ENCODE assay signal across 1 cellular context in the genomic region with DNA sequence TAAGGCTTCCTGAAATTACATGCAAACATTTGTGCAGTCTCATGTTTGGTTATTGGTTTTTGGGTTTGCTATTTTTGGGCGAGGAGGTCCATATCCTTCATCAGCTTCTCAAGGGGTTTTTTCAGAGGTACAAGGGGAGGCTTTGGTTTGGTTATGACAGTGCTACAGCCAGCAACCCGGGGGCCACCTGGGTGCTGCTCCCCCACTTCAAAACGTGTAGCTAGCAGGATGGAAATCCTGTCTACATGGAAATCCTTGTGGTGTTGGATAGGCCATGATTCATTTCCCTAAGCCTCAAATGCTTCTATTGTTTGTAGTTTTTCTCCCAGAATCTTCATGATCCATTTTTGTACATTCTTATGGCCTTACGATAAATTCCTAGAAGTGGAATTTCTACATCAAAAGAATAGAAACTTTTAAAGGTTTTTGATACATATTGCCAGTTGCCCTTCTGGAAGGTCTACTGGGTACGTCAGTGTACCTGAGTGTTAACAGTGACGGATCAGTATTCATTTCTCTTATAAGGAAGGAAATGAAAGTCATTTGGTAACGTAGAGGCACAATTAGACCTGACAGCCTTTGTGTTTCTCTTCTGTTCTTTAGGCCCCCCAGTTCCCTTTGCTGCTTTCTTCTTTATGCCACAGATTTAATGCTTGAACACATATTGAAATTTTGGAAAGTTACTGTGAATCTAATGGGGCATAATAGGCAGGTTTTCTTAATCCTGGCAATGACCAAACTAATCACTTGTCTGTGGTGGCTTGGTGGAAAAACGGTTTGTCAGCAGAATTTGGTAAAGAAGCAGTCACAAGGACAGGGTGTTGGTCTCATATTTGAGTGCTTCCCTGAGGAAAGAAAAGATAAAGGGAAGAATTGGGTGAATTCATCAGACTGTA.
TF ChIP-seq lines count a peak whose summit lies in the region.

No MANE protein-coding gene starts in this region.

TF ChIP-seq in GM23338, 12 proteins besides CTCF, POLR2A, EP300 and RAD21 (continued from another document):
- TF ChIP-seq, protein P1, sequence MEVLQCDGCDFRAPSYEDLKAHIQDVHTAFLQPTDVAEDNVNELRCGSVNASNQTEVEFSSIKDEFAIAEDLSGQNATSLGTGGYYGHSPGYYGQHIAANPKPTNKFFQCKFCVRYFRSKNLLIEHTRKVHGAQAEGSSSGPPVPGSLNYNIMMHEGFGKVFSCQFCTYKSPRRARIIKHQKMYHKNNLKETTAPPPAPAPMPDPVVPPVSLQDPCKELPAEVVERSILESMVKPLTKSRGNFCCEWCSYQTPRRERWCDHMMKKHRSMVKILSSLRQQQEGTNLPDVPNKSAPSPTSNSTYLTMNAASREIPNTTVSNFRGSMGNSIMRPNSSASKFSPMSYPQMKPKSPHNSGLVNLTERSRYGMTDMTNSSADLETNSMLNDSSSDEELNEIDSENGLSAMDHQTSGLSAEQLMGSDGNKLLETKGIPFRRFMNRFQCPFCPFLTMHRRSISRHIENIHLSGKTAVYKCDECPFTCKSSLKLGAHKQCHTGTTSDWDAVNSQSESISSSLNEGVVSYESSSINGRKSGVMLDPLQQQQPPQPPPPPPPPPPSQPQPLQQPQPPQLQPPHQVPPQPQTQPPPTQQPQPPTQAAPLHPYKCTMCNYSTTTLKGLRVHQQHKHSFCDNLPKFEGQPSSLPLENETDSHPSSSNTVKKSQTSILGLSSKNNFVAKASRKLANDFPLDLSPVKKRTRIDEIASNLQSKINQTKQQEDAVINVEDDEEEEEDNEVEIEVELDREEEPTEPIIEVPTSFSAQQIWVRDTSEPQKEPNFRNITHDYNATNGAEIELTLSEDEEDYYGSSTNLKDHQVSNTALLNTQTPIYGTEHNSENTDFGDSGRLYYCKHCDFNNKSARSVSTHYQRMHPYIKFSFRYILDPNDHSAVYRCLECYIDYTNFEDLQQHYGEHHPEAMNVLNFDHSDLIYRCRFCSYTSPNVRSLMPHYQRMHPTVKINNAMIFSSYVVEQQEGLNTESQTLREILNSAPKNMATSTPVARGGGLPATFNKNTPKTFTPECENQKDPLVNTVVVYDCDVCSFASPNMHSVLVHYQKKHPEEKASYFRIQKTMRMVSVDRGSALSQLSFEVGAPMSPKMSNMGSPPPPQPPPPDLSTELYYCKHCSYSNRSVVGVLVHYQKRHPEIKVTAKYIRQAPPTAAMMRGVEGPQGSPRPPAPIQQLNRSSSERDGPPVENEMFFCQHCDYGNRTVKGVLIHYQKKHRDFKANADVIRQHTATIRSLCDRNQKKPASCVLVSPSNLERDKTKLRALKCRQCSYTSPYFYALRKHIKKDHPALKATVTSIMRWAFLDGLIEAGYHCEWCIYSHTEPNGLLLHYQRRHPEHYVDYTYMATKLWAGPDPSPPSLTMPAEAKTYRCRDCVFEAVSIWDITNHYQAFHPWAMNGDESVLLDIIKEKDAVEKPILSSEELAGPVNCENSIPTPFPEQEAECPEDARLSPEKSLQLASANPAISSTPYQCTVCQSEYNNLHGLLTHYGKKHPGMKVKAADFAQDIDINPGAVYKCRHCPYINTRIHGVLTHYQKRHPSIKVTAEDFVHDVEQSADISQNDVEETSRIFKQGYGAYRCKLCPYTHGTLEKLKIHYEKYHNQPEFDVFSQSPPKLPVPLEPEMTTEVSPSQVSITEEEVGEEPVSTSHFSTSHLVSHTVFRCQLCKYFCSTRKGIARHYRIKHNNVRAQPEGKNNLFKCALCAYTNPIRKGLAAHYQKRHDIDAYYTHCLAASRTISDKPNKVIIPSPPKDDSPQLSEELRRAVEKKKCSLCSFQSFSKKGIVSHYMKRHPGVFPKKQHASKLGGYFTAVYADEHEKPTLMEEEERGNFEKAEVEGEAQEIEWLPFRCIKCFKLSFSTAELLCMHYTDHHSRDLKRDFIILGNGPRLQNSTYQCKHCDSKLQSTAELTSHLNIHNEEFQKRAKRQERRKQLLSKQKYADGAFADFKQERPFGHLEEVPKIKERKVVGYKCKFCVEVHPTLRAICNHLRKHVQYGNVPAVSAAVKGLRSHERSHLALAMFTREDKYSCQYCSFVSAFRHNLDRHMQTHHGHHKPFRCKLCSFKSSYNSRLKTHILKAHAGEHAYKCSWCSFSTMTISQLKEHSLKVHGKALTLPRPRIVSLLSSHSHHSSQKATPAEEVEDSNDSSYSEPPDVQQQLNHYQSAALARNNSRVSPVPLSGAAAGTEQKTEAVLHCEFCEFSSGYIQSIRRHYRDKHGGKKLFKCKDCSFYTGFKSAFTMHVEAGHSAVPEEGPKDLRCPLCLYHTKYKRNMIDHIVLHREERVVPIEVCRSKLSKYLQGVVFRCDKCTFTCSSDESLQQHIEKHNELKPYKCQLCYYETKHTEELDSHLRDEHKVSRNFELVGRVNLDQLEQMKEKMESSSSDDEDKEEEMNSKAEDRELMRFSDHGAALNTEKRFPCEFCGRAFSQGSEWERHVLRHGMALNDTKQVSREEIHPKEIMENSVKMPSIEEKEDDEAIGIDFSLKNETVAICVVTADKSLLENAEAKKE (CRISPR knock-in tag; IDR thresholded peaks at IDR 0.05) = no peak
TF ChIP-seq in GM23338: peak in this region for 0.
